ENCODE assay signal across 10 cellular contexts in genomic region chr12:10220398-10221077, GRCh38. TPM values are rescaled to one million over a fixed set of nuclear protein-coding genes. Genes with fewer than 3 reads are reported as not detected.
DNase-seq lines count a peak whose midpoint lies in the region; TF ChIP-seq lines count a peak whose summit lies in the region.
"Had no signal": no experiment of that assay in that cellular context is flagged by ENCODE, and none has a peak within 500 bp of the region (broad histone marks: within the 10 kb centered on the region; RNA-seq: fewer than 3 reads in every experiment).

No MANE protein-coding gene starts in this region.

- H3K4me1 ChIP-seq in hepatocyte (ENCODE audit: insufficient read depth), result no peaks in the 10 kb centered on the region
- H3K4me1 ChIP-seq in Karpas-422 (ENCODE audit: low read length), result no peaks in the 10 kb centered on the region

- H3K4me2 ChIP-seq in hepatocyte (no peak overlapping the region), Karpas-422 (ENCODE audit: low read depth, low read length, poor library complexity, severe bottlenecking) (no peak overlapping the region)

- in situ Hi-C loops in G401 (cut with HindIII; ENCODE audit: low sequenced_read_pairs), result no loop called here

- H3K9me2 ChIP-seq in hepatocyte (replicated peaks; ENCODE audit: insufficient read depth) (no peaks in the 10 kb centered on the region), Karpas-422 (replicated peaks; ENCODE audit: insufficient read depth, low read length) (no peaks in the 10 kb centered on the region)

- DNase-seq in G401 (ENCODE audit: low spot score) (peak; percentile 88), caudate nucleus (lab: John Stamatoyannopoulos, UW) (peak in 14 of 61 donors; percentile 5 to 75 (median 15)), hepatocyte (ENCODE audit: low spot score) (peak; percentile 39), skeletal muscle cell (ENCODE audit: low read depth) (peak; percentile 36), kidney glomerular epithelial cell (lab: John Stamatoyannopoulos, UW) (no peak), Karpas-422 (no peak)
- DNase-seq in stimulated activated CD4-positive, alpha-beta T cell treated with anti-CD3 and anti-CD28 coated beads, Interleukin-12 subunit alpha, Interleukin-12 subunit beta, amount 100 ng/mL, for 4 hours, result no peak
- no peak for DNase-seq in activated T-cell treated with anti-CD3 and anti-CD28 coated beads, Interleukin-2, amount 50 U/mL, for 1 hour
- DNase-seq: brain microvascular endothelial cell, DMS53 had no signal

- H3K79me2 ChIP-seq in hepatocyte (peaks cover 25% of the 10 kb centered on the region), Karpas-422 (ENCODE audit: low read length) (no peaks in the 10 kb centered on the region)

- H3K36me3 ChIP-seq in hepatocyte (replicated peaks; ENCODE audit: insufficient read depth, low read depth), result no peaks in the 10 kb centered on the region
- no peaks in the 10 kb centered on the region for H3K36me3 ChIP-seq in Karpas-422 (ENCODE audit: insufficient read depth, low read length)

- H4K20me1 ChIP-seq in hepatocyte (ENCODE audit: insufficient read depth, poor library complexity, severe bottlenecking) (peaks cover 12% of the 10 kb centered on the region), Karpas-422 (ENCODE audit: insufficient read depth, low read depth, low read length) (no peaks in the 10 kb centered on the region)

- H3K9me3 ChIP-seq in hepatocyte (ENCODE audit: low read depth) (no peaks in the 10 kb centered on the region), Karpas-422 (ENCODE audit: low read length) (no peaks in the 10 kb centered on the region)

- H3K27ac ChIP-seq in caudate nucleus (ENCODE audit: low read depth, low read length) (peak overlapping the region; percentile 42), hepatocyte (no peak overlapping the region), Karpas-422 (ENCODE audit: low read length) (no peak overlapping the region)
- H3K27ac ChIP-seq: brain microvascular endothelial cell had no signal

- no peak for TF ChIP-seq CTCF in hepatocyte (IDR thresholded peaks at IDR 0.05; ENCODE audit: poor library complexity)

- H3K4me3 ChIP-seq in hepatocyte (no peak overlapping the region), skeletal muscle cell (ENCODE audit: low read depth, low read length) (no peak overlapping the region), Karpas-422 (ENCODE audit: low read length) (no peak overlapping the region)

- no peak overlapping the region for H3K9ac ChIP-seq in Karpas-422 (ENCODE audit: low read length)

- H2AFZ ChIP-seq in hepatocyte (no peak overlapping the region), Karpas-422 (ENCODE audit: low read length) (no peak overlapping the region)

- no peaks in the 10 kb centered on the region for H3K27me3 ChIP-seq in hepatocyte
- no peaks in the 10 kb centered on the region for H3K27me3 ChIP-seq in Karpas-422 (ENCODE audit: low read length)
- H3K27me3 ChIP-seq: brain microvascular endothelial cell had no signal

- WGBS in hepatocyte (ENCODE audit: low lambda C conversion rate, missing lambda C conversion rate), result 74% methylated on average over 8 of the region's 8 CpGs

RNA-seq across cellular contexts. Expression of gene GABARAPL1, which starts 7.9 kb away (rescaled TPM):
- total RNA-seq in G401 (2014; rRNA removed; shearing (Covaris generic)), result 37.6 and 88.9 TPM in 2 replicates
- total RNA-seq in hepatocyte, result 77.9 and 93.5 TPM in 2 replicates
- 77.7 and 101 TPM in 2 replicates for polyA plus RNA-seq in hepatocyte
- total RNA-seq in Karpas-422 (2014; rRNA removed; shearing (Covaris generic); ENCODE audit: low replicate concordance), result 0.56 and 0.90 TPM in 2 replicates

RNA-seq across cellular contexts. Expression of gene TMEM52B, which starts 41.7 kb away (rescaled TPM):
- total RNA-seq in G401 (2014; rRNA removed; shearing (Covaris generic)), result 0.68 TPM in 1 of 2 replicates, not detected in the other
- total RNA-seq in hepatocyte, result 0.03 TPM in 1 of 2 replicates, not detected in the other
- polyA plus RNA-seq in hepatocyte, result 1.0 and 1.8 TPM in 2 replicates
- not detected in 2 replicates for total RNA-seq in Karpas-422 (2014; rRNA removed; shearing (Covaris generic); ENCODE audit: low replicate concordance)

RNA-seq across cellular contexts. Expression of gene OLR1, which starts 48.6 kb away (rescaled TPM):
- total RNA-seq in G401 (2014; rRNA removed; shearing (Covaris generic)), result 0.37 and 4.3 TPM in 2 replicates
- total RNA-seq in hepatocyte, result 7.3 and 15.1 TPM in 2 replicates
- 6.4 and 20.8 TPM in 2 replicates for polyA plus RNA-seq in hepatocyte
- total RNA-seq in Karpas-422 (2014; rRNA removed; shearing (Covaris generic); ENCODE audit: low replicate concordance), result not detected in 2 replicates

Comparison
In these comparisons a context has a peak if more than half of its experiments do, and no peak if none do; other contexts are left out.
1. DNase-seq: peak in G401 (single experiment), hepatocyte (single experiment) and skeletal muscle cell (single experiment); none in kidney glomerular epithelial cell (single experiment), Karpas-422 (single experiment), stimulated activated CD4-positive, alpha-beta T cell treated with anti-CD3 and anti-CD28 coated beads, Interleukin-12 subunit alpha, Interleukin-12 subunit beta, amount 100 ng/mL, for 4 hours (single experiment) and activated T-cell treated with anti-CD3 and anti-CD28 coated beads, Interleukin-2, amount 50 U/mL, for 1 hour (single experiment).
2. RNA of gene GABARAPL1, which starts 7.9 kb away (total RNA-seq): 77.9 to 93.5 TPM in hepatocyte and 37.6 to 88.9 TPM in G401; 0.56 to 0.90 TPM in Karpas-422; every median in the first group is over 10 times any median in the second.